Comparison of ENCODE assay signal across 1 cellular context in genomic region chr1:8329439-8329838, GRCh38.
TF ChIP-seq lines count a peak whose summit lies in the region.

No MANE protein-coding gene starts in this region.

TF ChIP-seq in SK-N-SH, 30 proteins besides CTCF, POLR2A, EP300 and RAD21 (continued from another document):
- TF ChIP-seq ZBTB33 (IDR thresholded peaks at IDR 0.05; ENCODE audit: borderline replicate concordance, low read depth): no peak
- no peak for TF ChIP-seq MXI1 (IDR thresholded peaks at IDR 0.05; ENCODE audit: low read depth, low read length)
- TF ChIP-seq RFX5 (IDR thresholded peaks at IDR 0.05; ENCODE audit: low read length): no peak
- no peak for TF ChIP-seq TCF12 (IDR thresholded peaks at IDR 0.05)
- no peak for TF ChIP-seq RCOR1 (IDR thresholded peaks at IDR 0.05; ENCODE audit: low read length)
- no peak for TF ChIP-seq SIN3A (IDR thresholded peaks at IDR 0.05; ENCODE audit: borderline replicate concordance, low read depth, low read length)
- TF ChIP-seq, protein P1, sequence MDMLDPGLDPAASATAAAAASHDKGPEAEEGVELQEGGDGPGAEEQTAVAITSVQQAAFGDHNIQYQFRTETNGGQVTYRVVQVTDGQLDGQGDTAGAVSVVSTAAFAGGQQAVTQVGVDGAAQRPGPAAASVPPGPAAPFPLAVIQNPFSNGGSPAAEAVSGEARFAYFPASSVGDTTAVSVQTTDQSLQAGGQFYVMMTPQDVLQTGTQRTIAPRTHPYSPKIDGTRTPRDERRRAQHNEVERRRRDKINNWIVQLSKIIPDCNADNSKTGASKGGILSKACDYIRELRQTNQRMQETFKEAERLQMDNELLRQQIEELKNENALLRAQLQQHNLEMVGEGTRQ (IDR thresholded peaks at IDR 0.05; ENCODE audit: borderline replicate concordance, low read depth, low read length): no peak
- no peak for TF ChIP-seq REST (IDR thresholded peaks at IDR 0.05; ENCODE audit: low read depth, low read length)
- TF ChIP-seq EZH2phosphoT487 (IDR thresholded peaks at IDR 0.05; ENCODE audit: borderline replicate concordance, low read depth): no peak
- no peak for TF ChIP-seq JUND (IDR thresholded peaks at IDR 0.05)
- TF ChIP-seq POLR2AphosphoS5 (IDR thresholded peaks at IDR 0.05; ENCODE audit: low read depth, low read length): no peak
- no peak for TF ChIP-seq GABPA (IDR thresholded peaks at IDR 0.05; ENCODE audit: low read depth)
- TF ChIP-seq TAF1 (IDR thresholded peaks at IDR 0.05; ENCODE audit: borderline replicate concordance, low read depth, low read length): no peak
- no peak for TF ChIP-seq FOXJ3 (CRISPR knock-in tag; IDR thresholded peaks at IDR 0.05)
- no peak for TF ChIP-seq IRF3 (IDR thresholded peaks at IDR 0.05; ENCODE audit: low read depth, low read length)
- no peak for TF ChIP-seq NFIC (IDR thresholded peaks at IDR 0.05; ENCODE audit: borderline replicate concordance)
TF ChIP-seq in SK-N-SH: peak in this region for 0.
